ENCODE assay signal across 19 cellular contexts in the genomic region with DNA sequence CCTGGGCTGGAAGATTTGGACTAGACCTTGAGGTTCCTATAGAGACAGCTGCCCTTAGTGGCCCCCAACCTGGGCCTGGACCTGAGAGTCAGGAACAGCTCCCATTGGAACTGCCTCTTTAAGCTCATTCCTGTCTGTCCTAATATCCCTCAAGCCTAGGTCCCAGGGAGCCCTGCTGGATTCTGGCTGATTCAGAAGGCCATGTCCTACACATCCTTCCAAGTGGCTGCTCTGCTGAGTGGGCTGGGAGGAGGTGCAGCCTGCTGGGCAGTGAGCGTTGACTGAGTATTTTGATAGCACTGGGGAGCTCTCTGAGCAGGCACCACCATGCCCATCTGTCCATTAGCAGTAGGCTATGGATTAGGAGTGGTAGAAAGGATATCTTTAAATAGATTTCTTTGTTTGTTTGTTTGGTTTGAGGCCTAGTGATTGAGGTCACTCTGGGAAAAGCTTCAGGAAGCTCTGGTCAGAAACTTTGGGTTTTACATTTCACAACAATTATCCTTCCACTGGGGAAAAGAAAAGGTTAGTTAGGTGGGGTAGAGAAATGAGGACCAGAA. TPM values are rescaled to one million over a fixed set of nuclear protein-coding genes. Genes with fewer than 3 reads are reported as not detected.
A peak's percentile ranks its signal among the peaks of the same experiment; 100 is the strongest.
DNase-seq lines count a peak whose midpoint lies in the region; TF ChIP-seq lines count a peak whose summit lies in the region.
"Had no signal": no experiment of that assay in that cellular context is flagged by ENCODE, and none has a peak within 500 bp of the region (broad histone marks: within the 10 kb centered on the region; RNA-seq: fewer than 3 reads in every experiment).

No MANE protein-coding gene starts in this region.

- no peaks in the 10 kb centered on the region for H3K9me2 ChIP-seq in Karpas-422 (replicated peaks; ENCODE audit: insufficient read depth, low read length)

- no peak overlapping the region for H4K8ac ChIP-seq in mesendoderm (ENCODE audit: low read depth, low read length)

- no CpG with 5 or more reads among the region's 1 CpG for WGBS in mesendoderm (ENCODE audit: extremely low coverage, insufficient coverage, low lambda C conversion rate)

- H3K79me2 ChIP-seq in Karpas-422 (ENCODE audit: low read length) (no peaks in the 10 kb centered on the region), mesendoderm (ENCODE audit: control insufficient read depth, insufficient read depth, low read length) (no peaks in the 10 kb centered on the region)

- H4K5ac ChIP-seq in mesendoderm (ENCODE audit: low read length) = no peak overlapping the region

- no peaks in the 10 kb centered on the region for H3K36me3 ChIP-seq in Karpas-422 (ENCODE audit: insufficient read depth, low read length)
- no peaks in the 10 kb centered on the region for H3K36me3 ChIP-seq in mesendoderm (ENCODE audit: control insufficient read depth, insufficient read depth, low read length)
- H3K36me3 ChIP-seq: sigmoid colon had no signal

- TF ChIP-seq CTCF in astrocyte of the spinal cord (IDR thresholded peaks at IDR 0.05; ENCODE audit: low read depth, low read length) = no peak
- TF ChIP-seq CTCF in RWPE1 (conservative IDR thresholded peaks at IDR 0.05; ENCODE audit: low read depth) = no peak

- no peaks in the 10 kb centered on the region for H3K9me3 ChIP-seq in Karpas-422 (ENCODE audit: low read length)
- H3K9me3 ChIP-seq: sigmoid colon had no signal

- no peaks in the 10 kb centered on the region for H3K79me1 ChIP-seq in mesendoderm (ENCODE audit: low read length)

- no peak overlapping the region for H2BK120ac ChIP-seq in mesendoderm (ENCODE audit: low read depth, low read length)

- no peak overlapping the region for H3K56ac ChIP-seq in mesendoderm (ENCODE audit: low read length)

- H3K4me1 ChIP-seq in Karpas-422 (ENCODE audit: low read length) (peaks cover 65% of the 10 kb centered on the region), mesendoderm (ENCODE audit: control insufficient read depth, low read depth, low read length) (no peaks in the 10 kb centered on the region)

- no peak overlapping the region for H2BK15ac ChIP-seq in mesendoderm (replicated peaks; ENCODE audit: low read depth)

- H3K4ac ChIP-seq in mesendoderm (ENCODE audit: low read depth, low read length) = no peak overlapping the region

- no peak overlapping the region; the same call in 1 of the 2 replicates for H3K9ac ChIP-seq in Karpas-422 (ENCODE audit: low read length)
- H3K9ac ChIP-seq in mesendoderm (ENCODE audit: low read length) = no peak overlapping the region

- H3K18ac ChIP-seq in mesendoderm (ENCODE audit: low read length) = no peak overlapping the region

- no peak overlapping the region for H3K4me3 ChIP-seq in Karpas-422 (ENCODE audit: low read length)
- H3K4me3 ChIP-seq in astrocyte of the spinal cord (ENCODE audit: low read depth, low read length) = no peak overlapping the region
- no peak overlapping the region for H3K4me3 ChIP-seq in mesendoderm (ENCODE audit: low read length)
- H3K4me3 ChIP-seq: sigmoid colon, SK-N-MC had no signal

- in situ Hi-C loops in astrocyte of the spinal cord (cut with HindIII; ENCODE audit: low sequenced_read_pairs) = no loop called here

- H4K20me1 ChIP-seq in Karpas-422 (ENCODE audit: insufficient read depth, low read depth, low read length) = no peaks in the 10 kb centered on the region

- H3K27ac ChIP-seq in Karpas-422 (ENCODE audit: low read length) (peak overlapping the region; percentile 66), mesendoderm (ENCODE audit: low read depth, low read length) (no peak overlapping the region), RWPE1 (no peak overlapping the region)
- H3K27ac ChIP-seq: sigmoid colon, SK-N-MC had no signal

- H3K4me2 ChIP-seq in Karpas-422 (ENCODE audit: low read depth, low read length, poor library complexity, severe bottlenecking) (no peak overlapping the region), mesendoderm (ENCODE audit: low read length) (no peak overlapping the region)

- H2AFZ ChIP-seq in Karpas-422 (ENCODE audit: low read length) = peak overlapping the region; percentile 72; the same call in 1 of the 2 replicates

- H3K27me3 ChIP-seq in Karpas-422 (ENCODE audit: low read length) (no peaks in the 10 kb centered on the region), mesendoderm (ENCODE audit: insufficient read depth, low read length, poor library complexity) (no peaks in the 10 kb centered on the region)
- H3K27me3 ChIP-seq: sigmoid colon had no signal

- peak overlapping the region; percentile 24 for H3K23ac ChIP-seq in mesendoderm (ENCODE audit: low read length)

- POLR2A ChIA-PET in RWPE1 (lab: Yijun Ruan, JAX; ENCODE audit: low non-redundant PET) = no interaction called here

- H2BK5ac ChIP-seq in mesendoderm (ENCODE audit: low read length) = no peak overlapping the region

- peak; percentile 11 for DNase-seq in AG08395 (ENCODE audit: low spot score)
- DNase-seq in Karpas-422 = no peak
- peak; percentile 7 for DNase-seq in astrocyte of the spinal cord (ENCODE audit: low read depth, low spot score)
- no peak for DNase-seq in mesendoderm
- no peak for DNase-seq in NCI-H1105 (lab: John Stamatoyannopoulos, UW)
- no peak for DNase-seq in RWPE1 (ENCODE audit: low spot score)
- DNase-seq in SW480 (ENCODE audit: low spot score) = no peak
- no peak for DNase-seq in COLO829 (ENCODE audit: low spot score)
- DNase-seq: activated CD4-positive, CD25-positive, alpha-beta regulatory T cell; activated naive CD4-positive, alpha-beta T cell treated with anti-CD3 and anti-CD28 coated beads, Interleukin-2, amount 10 ng/mL, durations not matched to agents 7 days and 5 days; Calu3; naive thymus-derived CD4-positive, alpha-beta T cell; NCI-H1436; NCI-H226; sigmoid colon; stimulated activated naive CD8-positive, alpha-beta T cell treated with anti-CD3 and anti-CD28 coated beads, Interleukin-15, Interleukin-2, amounts not matched to agents 100 U/mL and 50 U/mL, for 24 hours had no signal

- H2AK5ac ChIP-seq in mesendoderm (ENCODE audit: low read length) = no peak overlapping the region

- CTCF ChIA-PET in RWPE1 (lab: Yijun Ruan, JAX) = interaction anchor here (0.6 to 1.6 kb wide), 6 partner anchors 21 to 477 kb away, joined by 3 to 10 read pairs (median 3); no protein-coding TSS in a partner anchor

RNA-seq across cellular contexts. Expression of gene ATOSA, which starts 54.6 kb away (rescaled TPM):
- total RNA-seq in Karpas-422 (2014; rRNA removed; shearing (Covaris generic); ENCODE audit: low replicate concordance) = 107 and 255 TPM in 2 replicates
- 2.5 TPM for polyA plus RNA-seq in mesendoderm (2013, experiment 1 of 2)
- 2.4 TPM for polyA plus RNA-seq in mesendoderm (2013, experiment 2 of 2)

RNA-seq across cellular contexts. Expression of gene ONECUT1, which starts 56.4 kb away (rescaled TPM):
- 0.14 and 0.45 TPM in 2 replicates for total RNA-seq in Karpas-422 (2014; rRNA removed; shearing (Covaris generic); ENCODE audit: low replicate concordance)
- polyA plus RNA-seq in mesendoderm (2013, experiment 1 of 2) = 1.0 TPM
- 0.88 TPM for polyA plus RNA-seq in mesendoderm (2013, experiment 2 of 2)
- total RNA-seq: bronchial epithelial cell; kidney epithelial cell; naive thymus-derived CD4-positive, alpha-beta T cell had no signal
- polyA plus RNA-seq: naive thymus-derived CD4-positive, alpha-beta T cell; sigmoid colon had no signal

Comparison
In these comparisons a context has a peak if more than half of its experiments do, and no peak if none do; other contexts are left out.
1. DNase-seq: peak in AG08395 (single experiment) and astrocyte of the spinal cord (single experiment); none in Karpas-422 (single experiment), mesendoderm (single experiment), NCI-H1105 (single experiment), RWPE1 (single experiment), SW480 (single experiment) and COLO829 (single experiment).